ENCODE assay signal across 13 cellular contexts in the genomic region with DNA sequence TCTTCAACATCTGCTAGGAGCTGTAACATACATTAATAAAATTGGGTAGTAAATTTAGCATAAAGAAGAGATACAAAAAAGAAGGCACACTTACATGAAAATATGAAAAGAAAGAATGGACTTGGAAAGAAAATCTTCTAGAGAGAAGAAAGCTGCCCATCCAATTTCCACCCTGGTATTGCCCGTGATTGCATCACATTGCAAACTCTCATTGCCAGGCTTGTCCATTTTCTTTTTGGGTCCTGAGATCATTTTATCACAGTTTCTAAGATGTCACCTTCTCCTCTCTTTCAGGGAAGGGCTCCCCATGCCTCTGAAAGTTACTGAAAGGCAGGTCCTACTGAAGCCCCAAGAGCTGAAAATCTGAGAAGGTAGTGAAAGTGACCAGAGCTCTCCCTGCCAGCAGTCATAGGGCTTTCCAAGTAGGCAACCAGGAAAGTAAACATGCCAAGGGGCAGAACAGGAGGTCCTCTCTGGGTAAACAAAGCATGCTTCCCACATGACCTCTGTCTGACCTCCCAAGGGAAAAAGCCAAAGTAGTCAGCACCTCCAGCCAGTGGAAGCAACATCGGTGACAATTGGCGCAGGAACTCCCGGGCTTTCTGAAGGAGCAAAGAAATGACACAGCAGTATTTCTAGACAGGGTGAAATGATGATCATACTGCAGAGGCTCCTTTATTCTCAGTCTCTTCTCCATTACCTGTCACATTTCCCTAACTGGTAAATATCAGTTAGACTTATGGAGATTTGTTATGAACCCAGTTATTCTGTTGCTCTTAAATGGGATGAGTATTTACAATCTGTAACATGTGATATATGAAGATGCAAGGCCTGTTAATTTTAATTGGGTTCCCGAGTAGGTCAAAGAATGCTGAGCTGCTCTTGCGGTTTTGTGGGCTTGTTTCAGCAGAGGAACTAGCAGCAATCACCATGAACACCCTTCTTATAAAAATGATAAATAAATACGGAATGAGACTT.
DNase-seq lines count a peak whose midpoint lies in the region; FAIRE-seq and TF ChIP-seq lines count a peak whose summit lies in the region.
"Had no signal": no experiment of that assay in that cellular context is flagged by ENCODE, and none has a peak within 500 bp of the region (broad histone marks: within the 10 kb centered on the region; RNA-seq: fewer than 3 reads in every experiment).

No MANE protein-coding gene starts in this region.

- no peak overlapping the region for H3K4me3 Mint-ChIP-seq in astrocyte (ENCODE audit: unreplicated experiment)
- H3K4me3 Mint-ChIP-seq: central memory CD8-positive, alpha-beta T cell; type B pancreatic cell had no signal

- H3K9ac ChIP-seq in astrocyte (ENCODE audit: low read length) = peak overlapping the region; percentile 33
- H3K9ac ChIP-seq in liver (ENCODE audit: low read depth in 1 of 2, low read length in 2 of 2) = peak overlapping the region; percentile 49 to 75

- peak overlapping the region; percentile 61 for H3K4me2 ChIP-seq in astrocyte (ENCODE audit: low read length)

- TF ChIP-seq CTCF in astrocyte (IDR thresholded peaks at IDR 0.05; ENCODE audit: insufficient read depth, low read depth, low read length) = no peak
- TF ChIP-seq CTCF in liver (IDR thresholded peaks at IDR 0.05; ENCODE audit: low read depth, low read length, missing input control) = no peak

- H3K4me3 ChIP-seq in astrocyte (ENCODE audit: insufficient read depth, low read depth, low read length) (no peak overlapping the region), liver (ENCODE audit: low read depth in 1 of 3, low read length in 3 of 3) (peak overlapping the region; percentile 52 to 67 (median 53))
- H3K4me3 ChIP-seq: GM12878 had no signal

- peak overlapping the region; percentile 39 for H2AFZ ChIP-seq in astrocyte (ENCODE audit: low read depth, low read length)

- peaks cover 35% of the 10 kb centered on the region for H3K4me1 ChIP-seq in astrocyte (ENCODE audit: insufficient read depth, low read length)
- peaks cover 10 to 59% (median 35%) of the 10 kb centered on the region in 4 donors for H3K4me1 ChIP-seq in liver (ENCODE audit: control insufficient read depth in 4 of 4, insufficient read depth in 4 of 4, low read length in 3 of 4)

- no peaks in the 10 kb centered on the region for H3K27me3 Mint-ChIP-seq in astrocyte (ENCODE audit: low read depth, unreplicated experiment)
- H3K27me3 Mint-ChIP-seq: central memory CD8-positive, alpha-beta T cell; type B pancreatic cell had no signal

- peak overlapping the region; percentile 35 for H3K27ac Mint-ChIP-seq in astrocyte (ENCODE audit: unreplicated experiment)
- H3K27ac Mint-ChIP-seq: type B pancreatic cell had no signal

- H3K27me3 ChIP-seq in astrocyte (ENCODE audit: insufficient read depth, low read length) (no peaks in the 10 kb centered on the region), liver (ENCODE audit: control insufficient read depth in 4 of 4, insufficient read depth in 4 of 4, low read length in 3 of 4) (no peaks in the 10 kb centered on the region)

- FAIRE-seq in astrocyte (lab: Jason Lieb, UNC) = no peak
- FAIRE-seq: GM12878 had no signal

- TF ChIP-seq RAD21 in liver (IDR thresholded peaks at IDR 0.05) = peak; percentile 63 to 73

- H4K20me1 ChIP-seq in astrocyte (ENCODE audit: insufficient read depth, low read length) = no peaks in the 10 kb centered on the region

- 37% methylated on average over 7 of the region's 7 CpGs for WGBS in liver

- H3K36me3 ChIP-seq in astrocyte (ENCODE audit: insufficient read depth, low read length) (no peaks in the 10 kb centered on the region), liver (ENCODE audit: control insufficient read depth in 4 of 4, insufficient read depth in 3 of 4, low read depth in 1 of 4, low read length in 3 of 4) (no peaks in the 10 kb centered on the region)

- DNase-seq in SIG-M5 treated with dmso at 0.1 percent for 504 hours (lab: John Stamatoyannopoulos, UW; ENCODE audit: unreplicated experiment) = peak; percentile 8
- DNase-seq in SIG-M5 (lab: John Stamatoyannopoulos, UW) = no peak
- DNase-seq in astrocyte (ENCODE audit: low read depth) = peak; percentile 82
- no peak for DNase-seq in NCI-H510A (lab: John Stamatoyannopoulos, UW)
- no peak for DNase-seq in occipital lobe (lab: John Stamatoyannopoulos, UW)
- no peak for DNase-seq in NCI-H524 (lab: John Stamatoyannopoulos, UW)
- DNase-seq in kidney glomerular epithelial cell (lab: John Stamatoyannopoulos, UW) = no peak
- DNase-seq: SHP77; stimulated activated CD4-positive, alpha-beta T cell treated with anti-CD3 and anti-CD28 coated beads, Interleukin-4, amount 100 ng/mL, for 24 hours had no signal

- no peaks in the 10 kb centered on the region for H3K79me2 ChIP-seq in astrocyte (ENCODE audit: insufficient read depth, low read length)

- H3K4me1 Mint-ChIP-seq in astrocyte (ENCODE audit: low read depth, unreplicated experiment) = peaks cover 35% of the 10 kb centered on the region
- H3K4me1 Mint-ChIP-seq: central memory CD8-positive, alpha-beta T cell had no signal

- peak overlapping the region; percentile 46 for H3K27ac ChIP-seq in astrocyte (ENCODE audit: low read depth, low read length)
- H3K27ac ChIP-seq in liver (ENCODE audit: low read depth in 1 of 2, low read length in 2 of 2) = peak overlapping the region; percentile 79 to 85

- H3K9me3 ChIP-seq in astrocyte (ENCODE audit: insufficient read depth, low read depth, low read length) (no peaks in the 10 kb centered on the region), liver (ENCODE audit: control insufficient read depth in 4 of 4, low read length in 3 of 4) (peaks cover 0 to 5% (median 0%) of the 10 kb centered on the region in 4 donors)

- H3K9me3 Mint-ChIP-seq in astrocyte (ENCODE audit: unreplicated experiment) = peaks cover 3% of the 10 kb centered on the region
- H3K9me3 Mint-ChIP-seq: type B pancreatic cell had no signal

- H3K36me3 Mint-ChIP-seq in astrocyte (ENCODE audit: low read depth, unreplicated experiment) = no peaks in the 10 kb centered on the region
- H3K36me3 Mint-ChIP-seq: type B pancreatic cell had no signal

TF ChIP-seq in liver, 16 proteins besides CTCF, POLR2A, EP300 and RAD21 (continues in another document):
- TF ChIP-seq GABPA (IDR thresholded peaks at IDR 0.05 in 1 of 2, conservative IDR thresholded peaks at IDR 0.05 in 1 of 2) (peak in 1 of 2 donors; percentile 22), FOXA1 (IDR thresholded peaks at IDR 0.05) (peak; percentile 99), NR2F2 (IDR thresholded peaks at IDR 0.05) (peak; percentile 71), HNF4A (conservative IDR thresholded peaks at IDR 0.05) (peak; percentile 92 to 93), REST (IDR thresholded peaks at IDR 0.05) (peak; percentile 90), ATF3 (IDR thresholded peaks at IDR 0.05) (peak; percentile 63), YY1 (IDR thresholded peaks at IDR 0.05) (peak; percentile 76), EGR1 (IDR thresholded peaks at IDR 0.05; ENCODE audit: low read depth in 2 of 2) (peak in 1 of 2 donors; percentile 80), SP1 (IDR thresholded peaks at IDR 0.05) (peak; percentile 97), FOXA2 (IDR thresholded peaks at IDR 0.05) (peak; percentile 99), TAF1 (conservative IDR thresholded peaks at IDR 0.05) (peak; percentile 70), RXRA (IDR thresholded peaks at IDR 0.05) (peak; percentile 98), JUND (IDR thresholded peaks at IDR 0.05) (peak; percentile 87 to 95), HNF4G (IDR thresholded peaks at IDR 0.05) (peak; percentile 52), MAX (IDR thresholded peaks at IDR 0.05) (peak; percentile 96)

Comparison
In these comparisons a context has a peak if more than half of its experiments do, and no peak if none do; other contexts are left out.
1. DNase-seq: peak in SIG-M5 treated with dmso at 0.1 percent for 504 hours (single experiment) and astrocyte (single experiment); none in SIG-M5 (single experiment), NCI-H510A (single experiment), occipital lobe (single experiment), NCI-H524 (0 of 2) and kidney glomerular epithelial cell (single experiment).